ENCODE assay signal across 30 cellular contexts in the genomic region with DNA sequence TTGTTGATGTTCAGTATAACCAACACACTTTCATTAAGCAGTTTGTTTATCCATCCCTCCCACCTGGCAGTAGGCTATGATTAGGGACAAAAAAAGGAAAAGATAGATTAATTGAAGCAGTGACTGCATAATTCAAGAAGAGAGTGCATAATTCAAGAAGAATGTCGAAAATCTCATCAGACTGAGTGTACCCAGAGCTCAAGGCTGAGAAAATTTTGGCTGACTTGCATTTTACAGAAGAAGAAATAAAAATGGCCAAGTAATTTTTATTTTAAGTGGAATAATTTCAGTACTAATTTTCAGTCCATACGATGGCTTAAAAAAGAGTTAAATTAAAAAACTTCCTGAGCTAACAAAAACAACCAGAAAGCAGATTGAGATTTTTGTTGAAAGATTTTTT.
"Had no signal": no experiment of that assay in that cellular context is flagged by ENCODE, and none has a peak within 500 bp of the region (broad histone marks: within the 10 kb centered on the region; RNA-seq: fewer than 3 reads in every experiment).

No MANE protein-coding gene starts in this region.

- H3K4me3 Mint-ChIP-seq: activated CD4-positive, alpha-beta T cell treated with anti-CD3 and anti-CD28 coated beads, Interleukin-2, amount 10 ng/mL, durations not matched to agents 24 days and 14 days; activated naive CD4-positive, alpha-beta T cell treated with anti-CD3 and anti-CD28 coated beads for 36 hours; activated naive CD8-positive, alpha-beta T cell treated with anti-CD3 and anti-CD28 coated beads, Interleukin-2, amount 10 ng/mL, durations not matched to agents 7 days and 5 days; activated T-helper 1 cell treated with anti-CD3 and anti-CD28 coated beads, Interleukin-12 subunit alpha, Interleukin-12 subunit beta, Interleukin-2, Interleukin-4 antibody, amounts not matched to agents 30 ng/mL and 10 ng/mL and 1 ng/mL, durations not matched to agents 14 hours and 24 hours and 36 hours; mesothelial cell of epicardium; naive B cell; stimulated activated naive B cell treated with anti-CD40 and anti-IgM and Interleukin-4, amounts not matched to agents 10 μg/mL and 1 μg/mL and 100 μg/mL, for 72 hours had no signal

- H3K4me1 ChIP-seq: colonic mucosa, prostate gland had no signal

- H3K27me3 Mint-ChIP-seq: activated CD4-positive, alpha-beta memory T cell treated with anti-CD3 and anti-CD28 coated beads for 36 hours; activated CD4-positive, alpha-beta T cell treated with anti-CD3 and anti-CD28 coated beads, Interleukin-2, amount 10 ng/mL, durations not matched to agents 24 days and 14 days; activated naive CD8-positive, alpha-beta T cell treated with anti-CD3 and anti-CD28 coated beads, Interleukin-2, amount 10 ng/mL, durations not matched to agents 7 days and 5 days; naive B cell; stimulated activated naive B cell treated with anti-CD40 and anti-IgM and Interleukin-4, amounts not matched to agents 10 μg/mL and 1 μg/mL and 100 μg/mL, for 72 hours had no signal

- H3K9me3 Mint-ChIP-seq: activated CD4-positive, alpha-beta memory T cell treated with anti-CD3 and anti-CD28 coated beads for 36 hours; activated CD4-positive, alpha-beta T cell treated with anti-CD3 and anti-CD28 coated beads, Interleukin-2, amount 10 ng/mL, durations not matched to agents 24 days and 14 days; activated naive CD4-positive, alpha-beta T cell treated with anti-CD3 and anti-CD28 coated beads for 36 hours; activated naive CD8-positive, alpha-beta T cell treated with anti-CD3 and anti-CD28 coated beads, Interleukin-2, amount 10 ng/mL, durations not matched to agents 7 days and 5 days; activated T-helper 1 cell treated with anti-CD3 and anti-CD28 coated beads, Interleukin-12 subunit alpha, Interleukin-12 subunit beta, Interleukin-2, Interleukin-4 antibody, amounts not matched to agents 30 ng/mL and 10 ng/mL and 1 ng/mL, durations not matched to agents 14 hours and 24 hours and 36 hours; mesothelial cell of epicardium; naive B cell; stimulated activated naive B cell treated with anti-CD40 and anti-IgM and Interleukin-4, amounts not matched to agents 10 μg/mL and 1 μg/mL and 100 μg/mL, for 72 hours had no signal

- H3K27ac ChIP-seq: colonic mucosa, epithelial cell of prostate, esophagus squamous epithelium, gastrocnemius medialis, pancreas, prostate gland, sigmoid colon, stomach, transverse colon had no signal

- H3K4me1 Mint-ChIP-seq: stimulated activated naive B cell treated with anti-CD40 and anti-IgM and Interleukin-4, amounts not matched to agents 10 μg/mL and 1 μg/mL and 100 μg/mL, for 72 hours had no signal

- DNase-seq: activated CD4-positive, alpha-beta T cell treated with anti-CD3 and anti-CD28 coated beads, Interleukin-2, amount 10 ng/mL, durations not matched to agents 24 days and 14 days; activated CD4-positive, CD25-positive, alpha-beta regulatory T cell treated with anti-CD3 and anti-CD28 coated beads, Interleukin-2, amount 50 U/mL, for 72 hours; activated CD8-positive, alpha-beta memory T cell treated with anti-CD3 and anti-CD28 coated beads, Interleukin-2, amount 50 U/mL, for 4 hours; activated effector memory CD4-positive, alpha-beta T cell treated with anti-CD3 and anti-CD28 coated beads, Interleukin-2, amount 50 U/mL, for 16 hours; activated naive CD8-positive, alpha-beta T cell treated with anti-CD3 and anti-CD28 coated beads, Interleukin-2, amount 10 ng/mL, durations not matched to agents 7 days and 5 days; activated T-cell treated with anti-CD3 and anti-CD28 coated beads, Interleukin-2, amount 50 U/mL, for 1 hour; amniotic stem cell; colonic mucosa; effector CD8-positive, alpha-beta T cell; esophagus squamous epithelium; gastrocnemius medialis; glutamatergic neuron; islet precursor cell; left cardiac atrium; naive B cell; nucleus accumbens; pancreas; retina; sigmoid colon; small intestine; stimulated activated CD4-positive, alpha-beta T cell treated with anti-CD3 and anti-CD28 coated beads, Interleukin-4, amount 100 ng/mL, for 4 hours; stimulated activated naive B cell treated with anti-CD40 and anti-IgM and Interleukin-4, amounts not matched to agents 10 μg/mL and 1 μg/mL and 100 μg/mL, for 72 hours; stomach; transverse colon had no signal

- H3K9me3 ChIP-seq: colonic mucosa, esophagus squamous epithelium, gastrocnemius medialis, pancreas, prostate gland, sigmoid colon, stomach, transverse colon had no signal

- H3K27me3 ChIP-seq: colonic mucosa, esophagus squamous epithelium, gastrocnemius medialis, pancreas, sigmoid colon, stomach, transverse colon had no signal

- H3K27ac Mint-ChIP-seq: activated naive CD4-positive, alpha-beta T cell treated with anti-CD3 and anti-CD28 coated beads for 36 hours; activated naive CD8-positive, alpha-beta T cell treated with anti-CD3 and anti-CD28 coated beads, Interleukin-2, amount 10 ng/mL, durations not matched to agents 7 days and 5 days; mesothelial cell of epicardium; naive B cell; stimulated activated naive B cell treated with anti-CD40 and anti-IgM and Interleukin-4, amounts not matched to agents 10 μg/mL and 1 μg/mL and 100 μg/mL, for 72 hours had no signal

- H3K4me3 ChIP-seq: colonic mucosa, esophagus squamous epithelium, gastrocnemius medialis, pancreas, prostate gland, sigmoid colon, stomach, transverse colon had no signal

- H3K36me3 ChIP-seq: colonic mucosa, prostate gland had no signal
